In the genomic region with DNA sequence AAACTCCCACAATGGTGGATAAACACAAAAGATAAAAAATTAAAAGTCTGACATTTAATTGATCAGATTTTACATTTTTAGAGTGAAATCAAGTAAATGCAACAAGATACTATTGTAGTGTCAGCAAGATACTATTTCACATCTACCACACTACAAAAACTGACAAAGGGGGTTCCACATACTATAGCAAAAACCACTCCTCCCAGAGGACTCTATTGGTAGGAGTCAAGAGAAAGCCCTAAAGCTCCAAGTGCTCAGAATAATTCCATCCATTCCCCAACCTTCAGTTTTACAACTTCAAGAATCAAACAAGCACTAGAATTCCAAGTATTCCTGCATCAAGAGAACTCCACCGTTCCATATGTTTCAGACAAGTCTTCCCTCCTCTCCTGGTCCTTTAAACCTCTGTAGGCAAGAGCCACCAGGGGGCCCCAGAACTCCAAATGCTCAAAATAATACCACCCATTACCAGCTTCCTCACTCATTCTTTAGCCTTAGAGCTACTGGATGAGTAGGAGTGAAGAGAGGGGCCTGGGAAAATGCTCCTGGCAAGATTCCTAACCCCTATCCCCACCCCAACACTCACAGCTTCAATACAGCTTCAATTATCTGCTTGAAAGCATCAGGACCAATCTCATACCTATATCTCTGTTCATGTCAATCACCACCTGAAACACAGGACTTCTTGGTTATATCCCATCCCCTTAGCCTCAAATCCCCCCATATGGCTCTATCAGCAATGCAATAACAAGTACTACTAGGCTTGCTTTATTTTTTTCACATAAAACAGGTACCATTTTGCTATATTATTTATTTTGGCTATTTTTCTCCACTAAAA, we compare ENCODE assay signal across 8 cellular contexts. TPM values are rescaled to one million over a fixed set of nuclear protein-coding genes. Genes with fewer than 3 reads are reported as not detected.
A peak's percentile ranks its signal among the peaks of the same experiment; 100 is the strongest.
DNase-seq lines count a peak whose midpoint lies in the region; ATAC-seq, FAIRE-seq and TF ChIP-seq lines count a peak whose summit lies in the region.

No MANE protein-coding gene starts in this region.

- WGBS in H9 (ENCODE audit: extremely low coverage, insufficient read length, low lambda C conversion rate), result no CpG with 5 or more reads among the region's 1 CpG

- FAIRE-seq in urothelium cell line (lab: Jason Lieb, UNC), result no peak

- H4K91ac ChIP-seq in H9 (ENCODE audit: insufficient read length, low read depth, low read length), result no peak overlapping the region

- H3K4me1 Mint-ChIP-seq in H9, result peaks cover 5 to 6% of the 10 kb centered on the region in 2 experiments; a peak in 3 of 4 replicates
- H3K4me1 Mint-ChIP-seq in effector memory CD8-positive, alpha-beta T cell (ENCODE audit: low read depth in 2 of 2), result peaks cover 7 to 8% of the 10 kb centered on the region in 2 donors

- no peak overlapping the region for H2BK15ac ChIP-seq in H9 (ENCODE audit: low read depth, low read length)

- H3K27me3 Mint-ChIP-seq in H9 (ENCODE audit: low read depth), result no peaks in the 10 kb centered on the region
- no peaks in the 10 kb centered on the region for H3K27me3 Mint-ChIP-seq in effector memory CD8-positive, alpha-beta T cell

- H3K9me3 Mint-ChIP-seq in H9, result no peaks in the 10 kb centered on the region
- H3K9me3 Mint-ChIP-seq in effector memory CD8-positive, alpha-beta T cell, result no peaks in the 10 kb centered on the region

- H2BK12ac ChIP-seq in H9 (ENCODE audit: insufficient read length, low read depth, low read length), result no peak overlapping the region

- H4K20me1 ChIP-seq in H9 (ENCODE audit: control insufficient read depth, insufficient read depth, insufficient read length), result no peaks in the 10 kb centered on the region

- H3K14ac ChIP-seq in H9 (ENCODE audit: insufficient read depth, low read length), result no peak overlapping the region

- H3K4me1 ChIP-seq in H9 (ENCODE audit: insufficient read depth, low read length), result no peaks in the 10 kb centered on the region

- no peaks in the 10 kb centered on the region for H3K9me3 ChIP-seq in H9 (ENCODE audit: control insufficient read depth, low read depth, low read length)

- H2BK120ac ChIP-seq in H9 (ENCODE audit: low read depth, low read length, poor library complexity, severe bottlenecking), result no peak overlapping the region

- no peak overlapping the region for H3K18ac ChIP-seq in H9 (ENCODE audit: insufficient read length, low read depth, low read length)

- H3K36me3 Mint-ChIP-seq in H9 (ENCODE audit: insufficient read depth in 1 of 3, low read depth in 3 of 3), result peaks cover 17 to 48% (median 47%) of the 10 kb centered on the region in 3 experiments; a peak in 6 of 7 replicates
- peaks cover 26% of the 10 kb centered on the region for H3K36me3 Mint-ChIP-seq in effector memory CD8-positive, alpha-beta T cell (ENCODE audit: insufficient read depth)

- H3K23me2 ChIP-seq in H9 (ENCODE audit: insufficient read length, low read depth, low read length, poor library complexity, severe bottlenecking), result no peaks in the 10 kb centered on the region

- H2BK5ac ChIP-seq in H9 (ENCODE audit: insufficient read length, low read length), result no peak overlapping the region

- no peak overlapping the region for H3K56ac ChIP-seq in H9 (ENCODE audit: insufficient read length, low read depth, low read length)

- H3K23ac ChIP-seq in H9 (ENCODE audit: insufficient read length, low read depth, low read length), result no peak overlapping the region

- no peak overlapping the region for H3T11ph ChIP-seq in H9 (ENCODE audit: low read length)

- no peaks in the 10 kb centered on the region for H3K27me3 ChIP-seq in H9 (ENCODE audit: insufficient read depth, low read length)

- H3K4me3 Mint-ChIP-seq in H9, result no peak overlapping the region
- no peak overlapping the region for H3K4me3 Mint-ChIP-seq in effector memory CD8-positive, alpha-beta T cell

- no peak overlapping the region for H3K27ac ChIP-seq in H9 (ENCODE audit: insufficient read length, low read depth, low read length)

- peaks cover 4% of the 10 kb centered on the region; the same call in 1 of the 2 replicates for H3K79me2 ChIP-seq in H9 (ENCODE audit: insufficient read depth, low read length)

- H4K8ac ChIP-seq in H9 (replicated peaks; ENCODE audit: insufficient read length, low read depth, low read length), result no peak overlapping the region

- peak overlapping the region in 1 of 3 experiments; percentile 48; a peak in 1 of 7 replicates for H3K27ac Mint-ChIP-seq in H9
- peak overlapping the region in 1 of 2 donors; percentile 85 for H3K27ac Mint-ChIP-seq in effector memory CD8-positive, alpha-beta T cell

- ATAC-seq in activated CD4-positive, CD25-positive, alpha-beta regulatory T cell treated with anti-CD3 and anti-CD28 coated beads, Interleukin-2, amount 50 U/mL, for 24 hours, result peak; percentile 63 to 79
- peak; percentile 79 for ATAC-seq in effector memory CD8-positive, alpha-beta T cell (replicated peaks)

- H3K4me2 ChIP-seq in H9 (ENCODE audit: insufficient read depth, insufficient read length, low read length), result no peak overlapping the region

- TF ChIP-seq CTCF in H9 (conservative IDR thresholded peaks at IDR 0.05), result peak; percentile 77

- H4K5ac ChIP-seq in H9 (ENCODE audit: insufficient read length, low read depth, low read length), result no peak overlapping the region

- H2AFZ ChIP-seq in H9 (ENCODE audit: low read length), result no peak overlapping the region

- H2AK5ac ChIP-seq in H9 (ENCODE audit: insufficient read length, low read length), result no peak overlapping the region

- DNase-seq in ELF-1 (ENCODE audit: low read depth, low spot score) (peak; percentile 83), H9 (peak; percentile 69), NCI-H1694 treated with DMSO at 0.1 percent for 48 hours (lab: John Stamatoyannopoulos, UW) (peak; percentile 65), mucosa of gallbladder (ENCODE audit: low spot score) (peak; percentile 38), urothelium cell line (ENCODE audit: low spot score) (peak; percentile 44), NCI-H2029 treated with DMSO at 0.1 percent for 48 hours (lab: John Stamatoyannopoulos, UW) (no peak)
- peak; percentile 40 to 60 (median 43) for DNase-seq in effector memory CD8-positive, alpha-beta T cell

- H2BK20ac ChIP-seq in H9 (ENCODE audit: low read depth, low read length, poor library complexity, severe bottlenecking), result no peak overlapping the region

- H3K4ac ChIP-seq in H9 (ENCODE audit: low read depth, low read length), result no peak overlapping the region

- no peak overlapping the region for H3K9ac ChIP-seq in H9 (ENCODE audit: extremely low read depth, insufficient read length, low read length)

- H3K79me1 ChIP-seq in H9 (ENCODE audit: insufficient read depth, low read depth, low read length, poor library complexity, severe bottlenecking), result no peaks in the 10 kb centered on the region

RNA-seq across cellular contexts. Expression of gene TOR1AIP2, which starts 9.9 kb away (rescaled TPM):
- total RNA-seq in H9 (2021) (71.0 and 73.9 TPM in 2 replicates), mucosa of gallbladder (99.8 TPM)

RNA-seq across cellular contexts. Expression of gene TOR1AIP1, which starts 14.4 kb away (rescaled TPM):
- total RNA-seq in H9 (2021), result 25.2 and 25.5 TPM in 2 replicates
- 56.3 TPM for total RNA-seq in mucosa of gallbladder
